ENCODE assay signal across 17 cellular contexts in genomic region chr2:32622570-32623310, GRCh38. TPM values are rescaled to one million over a fixed set of nuclear protein-coding genes. Genes with fewer than 3 reads are reported as not detected.
A peak's percentile ranks its signal among the peaks of the same experiment; 100 is the strongest.
DNase-seq lines count a peak whose midpoint lies in the region; ATAC-seq and TF ChIP-seq lines count a peak whose summit lies in the region.
"Had no signal": no experiment of that assay in that cellular context is flagged by ENCODE, and none has a peak within 500 bp of the region (broad histone marks: within the 10 kb centered on the region; RNA-seq: fewer than 3 reads in every experiment).

No MANE protein-coding gene starts in this region.

- H3K4me1 Mint-ChIP-seq in activated naive CD8-positive, alpha-beta T cell (ENCODE audit: low read depth) = peaks cover 7% of the 10 kb centered on the region
- peaks cover 7% of the 10 kb centered on the region for H3K4me1 Mint-ChIP-seq in activated naive CD8-positive, alpha-beta T cell treated with anti-CD3 and anti-CD28 coated beads, Interleukin-2, amount 50 U/mL, for 24 hours

- H3K27ac Mint-ChIP-seq in activated naive CD8-positive, alpha-beta T cell = peak overlapping the region; percentile 31
- no peak overlapping the region for H3K27ac Mint-ChIP-seq in activated naive CD8-positive, alpha-beta T cell treated with anti-CD3 and anti-CD28 coated beads, Interleukin-2, amount 50 U/mL, for 24 hours
- H3K27ac Mint-ChIP-seq: activated CD4-positive, alpha-beta T cell treated with anti-CD3 and anti-CD28 coated beads for 36 hours had no signal

- no peak for TF ChIP-seq POLR2A in right lobe of liver (IDR thresholded peaks at IDR 0.05)

- intact Hi-C loops in ascending aorta (cut with DNase I) = loop anchor here (10.0 kb wide), 2 partner anchors 322 to 402 kb away; partner anchors contain the start of gene LTBP1
- intact Hi-C loops in right lobe of liver (cut with DNase I) = no loop called here

- no peak overlapping the region for H3K4me3 Mint-ChIP-seq in activated naive CD8-positive, alpha-beta T cell
- H3K4me3 Mint-ChIP-seq in activated naive CD8-positive, alpha-beta T cell treated with anti-CD3 and anti-CD28 coated beads, Interleukin-2, amount 50 U/mL, for 24 hours = no peak overlapping the region
- H3K4me3 Mint-ChIP-seq: activated CD4-positive, alpha-beta T cell treated with anti-CD3 and anti-CD28 coated beads for 36 hours; activated naive CD8-positive, alpha-beta T cell treated with anti-CD3 and anti-CD28 coated beads, Interleukin-2, amount 10 ng/mL, durations not matched to agents 7 days and 5 days had no signal

- H3K4me1 ChIP-seq in ascending aorta (peaks cover 7 to 26% of the 10 kb centered on the region in 2 donors), right lobe of liver (peaks cover 0 to 7% (median 3%) of the 10 kb centered on the region in 4 donors)

- H3K4me3 ChIP-seq in ascending aorta = no peak overlapping the region
- no peak overlapping the region for H3K4me3 ChIP-seq in right lobe of liver
- H3K4me3 ChIP-seq: gastroesophageal sphincter, ovary had no signal

- ATAC-seq in activated naive CD8-positive, alpha-beta T cell treated with anti-CD3 and anti-CD28 coated beads, Interleukin-2, amount 50 U/mL, for 24 hours = no peak
- peak in 3 of 4 donors; percentile 7 to 12 (median 11) for ATAC-seq in right lobe of liver
- no peak for ATAC-seq in HG02763 (IDR thresholded peaks at IDR 0.05; ENCODE audit: unreplicated experiment)
- ATAC-seq: activated CD4-positive, alpha-beta T cell treated with anti-CD3 and anti-CD28 coated beads for 36 hours; gastroesophageal sphincter had no signal

- H3K27ac ChIP-seq in ascending aorta (peak overlapping the region; percentile 76 to 77), right lobe of liver (no peak overlapping the region), temporal lobe (ENCODE audit: low read depth, low read length) (peak overlapping the region; percentile 46)
- H3K27ac ChIP-seq: ovary had no signal

- TF ChIP-seq CTCF in ascending aorta (IDR thresholded peaks at IDR 0.05) = no peak
- TF ChIP-seq CTCF in right lobe of liver (IDR thresholded peaks at IDR 0.05) = no peak

- H3K36me3 ChIP-seq in ascending aorta (peaks cover under 1 to 3% of the 10 kb centered on the region in 2 donors), right lobe of liver (peaks cover 0 to 20% (median 0%) of the 10 kb centered on the region in 4 donors)
- H3K36me3 ChIP-seq: ovary had no signal

- CTCF ChIA-PET in HEK293T (lab: Yijun Ruan, JAX) = interaction anchor here (0.6 kb wide), 1 partner anchor 559 kb away, joined by 3 read pairs; the partner anchor contains the start of gene SPAST

- no peaks in the 10 kb centered on the region for H3K27me3 Mint-ChIP-seq in activated naive CD8-positive, alpha-beta T cell
- H3K27me3 Mint-ChIP-seq in activated naive CD8-positive, alpha-beta T cell treated with anti-CD3 and anti-CD28 coated beads, Interleukin-2, amount 50 U/mL, for 24 hours = no peaks in the 10 kb centered on the region
- H3K27me3 Mint-ChIP-seq: activated CD4-positive, alpha-beta T cell treated with anti-CD3 and anti-CD28 coated beads for 36 hours; activated naive CD8-positive, alpha-beta T cell treated with anti-CD3 and anti-CD28 coated beads, Interleukin-2, amount 10 ng/mL, durations not matched to agents 7 days and 5 days had no signal

- H3K9me3 ChIP-seq in ascending aorta (no peaks in the 10 kb centered on the region), right lobe of liver (no peaks in the 10 kb centered on the region)
- H3K9me3 ChIP-seq: gastroesophageal sphincter, ovary had no signal

- no peaks in the 10 kb centered on the region for H3K27me3 ChIP-seq in ascending aorta
- no peaks in the 10 kb centered on the region for H3K27me3 ChIP-seq in right lobe of liver
- H3K27me3 ChIP-seq: gastroesophageal sphincter, ovary had no signal

- POLR2A ChIA-PET in HEK293T (lab: Yijun Ruan, JAX) = no interaction called here

- H3K9me3 Mint-ChIP-seq in activated naive CD8-positive, alpha-beta T cell (ENCODE audit: low read depth) = no peaks in the 10 kb centered on the region
- H3K9me3 Mint-ChIP-seq in activated naive CD8-positive, alpha-beta T cell treated with anti-CD3 and anti-CD28 coated beads, Interleukin-2, amount 50 U/mL, for 24 hours = no peaks in the 10 kb centered on the region
- H3K9me3 Mint-ChIP-seq: activated naive CD8-positive, alpha-beta T cell treated with anti-CD3 and anti-CD28 coated beads, Interleukin-2, amount 10 ng/mL, durations not matched to agents 7 days and 5 days had no signal

- DNase-seq in activated naive CD8-positive, alpha-beta T cell treated with anti-CD3 and anti-CD28 coated beads, Interleukin-2, amount 50 U/mL, for 24 hours = no peak
- no peak for DNase-seq in ascending aorta (ENCODE audit: low spot score in 2 of 2)
- no peak for DNase-seq in right lobe of liver
- no peak for DNase-seq in HEK293T (ENCODE audit: extremely low spot score)
- DNase-seq in DMS79 treated with DMSO at 0.1 percent for 48 hours (lab: John Stamatoyannopoulos, UW) = no peak
- DNase-seq: activated CD4-positive, alpha-beta T cell treated with anti-CD3 and anti-CD28 coated beads for 36 hours; activated CD8-positive, alpha-beta memory T cell treated with anti-CD3 and anti-CD28 coated beads, Interleukin-2, amount 50 U/mL, for 48 hours; activated naive CD8-positive, alpha-beta T cell treated with anti-CD3 and anti-CD28 coated beads, Interleukin-2, amount 10 ng/mL, durations not matched to agents 7 days and 5 days; Kasumi-1; NCI-H146; NCI-H2227 treated with DMSO at 0.1 percent for 48 hours; ovary; stimulated activated naive CD4-positive, alpha-beta T cell had no signal

- peaks cover 9% of the 10 kb centered on the region for H3K36me3 Mint-ChIP-seq in activated naive CD8-positive, alpha-beta T cell
- peaks cover 9% of the 10 kb centered on the region for H3K36me3 Mint-ChIP-seq in activated naive CD8-positive, alpha-beta T cell treated with anti-CD3 and anti-CD28 coated beads, Interleukin-2, amount 50 U/mL, for 24 hours (ENCODE audit: low read depth)

- 33% methylated on average over 2 of the region's 2 CpGs for WGBS in right lobe of liver (ENCODE audit: insufficient coverage, low coverage, low lambda C conversion rate, missing lambda C conversion rate)

TF ChIP-seq in HEK293T, 16 proteins besides CTCF, POLR2A, EP300 and RAD21:
- TF ChIP-seq L3MBTL2 (conservative IDR thresholded peaks at IDR 0.05) = no peak
- no peak for TF ChIP-seq NFRKB (IDR thresholded peaks at IDR 0.05)
- TF ChIP-seq FOXK2 (IDR thresholded peaks at IDR 0.05) = no peak

RNA-seq across cellular contexts. Expression of gene TTC27, which starts 5.1 kb away (rescaled TPM):
- total RNA-seq in ascending aorta (118 TPM), right lobe of liver (1 to 10 TPM; 6.8 to 9.5 (median 7.3) TPM), temporal lobe (21.4 TPM)

Comparison
In these comparisons a context has a peak if more than half of its experiments do, and no peak if none do; other contexts are left out.
1. ATAC-seq: peak in right lobe of liver (3 of 4); none in activated naive CD8-positive, alpha-beta T cell treated with anti-CD3 and anti-CD28 coated beads, Interleukin-2, amount 50 U/mL, for 24 hours (single experiment) and HG02763 (single experiment).
2. H3K27ac ChIP-seq: peak in ascending aorta (2 of 2) and temporal lobe (single experiment); none in right lobe of liver (0 of 3).